26 cellular contexts compared by ENCODE assay signal in the genomic region with DNA sequence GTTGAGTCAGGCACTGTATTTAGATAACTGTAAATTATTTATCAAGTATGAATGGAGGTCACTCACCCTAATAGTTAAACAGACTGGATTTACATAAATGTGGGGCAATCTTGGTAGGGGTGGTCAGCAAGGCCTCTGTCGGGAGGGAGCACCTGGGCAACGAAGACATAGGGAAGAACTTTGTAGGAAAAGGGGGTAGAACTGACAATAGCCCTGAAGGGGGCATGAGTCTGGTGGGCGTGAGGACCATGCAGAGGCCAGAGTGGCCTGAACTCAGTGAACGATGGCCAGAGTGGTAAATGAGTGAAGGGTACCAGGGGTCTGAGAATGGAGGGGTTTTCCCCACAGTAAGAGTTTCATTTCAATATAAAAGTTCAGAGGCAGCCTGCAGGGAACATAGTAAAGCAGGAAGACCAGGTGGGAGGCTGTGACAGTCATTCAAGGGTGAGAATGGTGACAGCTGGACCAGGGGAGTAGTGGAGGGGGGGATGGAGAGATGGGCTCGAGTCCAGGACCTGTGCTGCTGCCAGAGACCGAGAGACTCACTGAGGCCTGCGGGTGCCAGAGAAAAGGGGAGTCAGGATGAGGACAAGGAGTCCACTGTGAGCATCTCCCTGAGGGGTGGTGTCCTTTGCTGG. TPM values are rescaled to one million over a fixed set of nuclear protein-coding genes. Genes with fewer than 3 reads are reported as not detected.
DNase-seq lines count a peak whose midpoint lies in the region; ATAC-seq and TF ChIP-seq lines count a peak whose summit lies in the region.
"Had no signal": no experiment of that assay in that cellular context is flagged by ENCODE, and none has a peak within 500 bp of the region (broad histone marks: within the 10 kb centered on the region; RNA-seq: fewer than 3 reads in every experiment).

No MANE protein-coding gene starts in this region.

- no peak overlapping the region for H3K27ac ChIP-seq in CD8-positive, alpha-beta T cell (ENCODE audit: low read depth, low read length)
- H3K27ac ChIP-seq in PC-3 (ENCODE audit: low read length): no peak overlapping the region
- H3K27ac ChIP-seq: C4-2B, esophagus muscularis mucosa, neutrophil, right atrium auricular region, VCaP had no signal

- no peaks in the 10 kb centered on the region for H3K36me3 ChIP-seq in CD8-positive, alpha-beta T cell (ENCODE audit: insufficient read depth, low read length)
- no peaks in the 10 kb centered on the region for H3K36me3 ChIP-seq in PC-3 (ENCODE audit: low read depth, low read length)
- H3K36me3 ChIP-seq: neutrophil, right atrium auricular region had no signal

- peak overlapping the region; percentile 29 for H3K27ac Mint-ChIP-seq in activated CD4-positive, alpha-beta T cell treated with anti-CD3 and anti-CD28 coated beads for 36 hours
- H3K27ac Mint-ChIP-seq in CD8-positive, alpha-beta T cell: peak overlapping the region; percentile 58
- peak overlapping the region in 4 of 10 donors; percentile 40 to 83 (median 61) for H3K27ac Mint-ChIP-seq in naive thymus-derived CD8-positive, alpha-beta T cell
- H3K27ac Mint-ChIP-seq in glutamatergic neuron (ENCODE audit: unreplicated experiment): no peak overlapping the region

- peaks cover 51% of the 10 kb centered on the region for H3K79me2 ChIP-seq in PC-3 (ENCODE audit: low read length)

- 0 out of 2 replicates have a peak, but pooled peaks cover 7% of the 10 kb centered on the region for H4K20me1 ChIP-seq in PC-3 (ENCODE audit: low read length)

- POLR2A ChIA-PET in activated CD4-positive, alpha-beta T cell treated with anti-CD3 and anti-CD28 coated beads for 36 hours (lab: Charles Lee): no interaction called here
- POLR2A ChIA-PET in CD8-positive, alpha-beta T cell (lab: Charles Lee): no interaction called here
- POLR2A ChIA-PET in PC-3 (lab: Charles Lee; ENCODE audit: unreplicated experiment): no interaction called here
- POLR2A ChIA-PET in naive thymus-derived CD8-positive, alpha-beta T cell (lab: Charles Lee): no interaction called here

- H3K4me1 Mint-ChIP-seq in activated CD4-positive, alpha-beta T cell treated with anti-CD3 and anti-CD28 coated beads for 36 hours: peaks cover 37% of the 10 kb centered on the region
- H3K4me1 Mint-ChIP-seq in CD8-positive, alpha-beta T cell (ENCODE audit: low read depth): peaks cover 42% of the 10 kb centered on the region
- peaks cover 18 to 49% (median 48%) of the 10 kb centered on the region in 4 donors for H3K4me1 Mint-ChIP-seq in naive thymus-derived CD8-positive, alpha-beta T cell
- H3K4me1 Mint-ChIP-seq in glutamatergic neuron (ENCODE audit: low read depth, unreplicated experiment): peaks cover 1% of the 10 kb centered on the region

- CTCF ChIA-PET in activated CD4-positive, alpha-beta T cell treated with anti-CD3 and anti-CD28 coated beads for 36 hours (lab: Charles Lee): no interaction called here
- CTCF ChIA-PET in CD8-positive, alpha-beta T cell (lab: Charles Lee): interaction anchor here (0.7 kb wide), 1 partner anchor 39 kb away, joined by 3 read pairs; no protein-coding TSS in a partner anchor
- CTCF ChIA-PET in PC-3 (lab: Charles Lee): no interaction called here

- intact Hi-C loops in activated CD4-positive, alpha-beta T cell treated with anti-CD3 and anti-CD28 coated beads for 36 hours (cut with DNase I, micrococcal nuclease): loop anchor here (5.0 to 10.0 kb wide), 6 partner anchors 131 to 1686 kb away; a partner anchor contains a TSS
- intact Hi-C loops in CD8-positive, alpha-beta T cell (cut with DNase I, micrococcal nuclease): loop anchor here (5.0 to 10.0 kb wide), 12 partner anchors 49 to 1686 kb away; a partner anchor contains a TSS
- intact Hi-C loops in PC-3 (cut with micrococcal nuclease): no loop called here

- ATAC-seq in activated CD4-positive, alpha-beta T cell treated with anti-CD3 and anti-CD28 coated beads for 36 hours: no peak
- ATAC-seq in CD8-positive, alpha-beta T cell: no peak
- ATAC-seq in PC-3: no peak
- no peak for ATAC-seq in naive thymus-derived CD8-positive, alpha-beta T cell
- ATAC-seq in GM21367 (IDR thresholded peaks at IDR 0.05; ENCODE audit: unreplicated experiment): no peak
- no peak for ATAC-seq in HG02884 (IDR thresholded peaks at IDR 0.05; ENCODE audit: unreplicated experiment)
- ATAC-seq: left colon had no signal

- no peak overlapping the region for H2AFZ ChIP-seq in PC-3 (ENCODE audit: low read length)

- H3K9ac ChIP-seq in PC-3 (ENCODE audit: low read length): no peak overlapping the region

- no peaks in the 10 kb centered on the region for H3K27me3 ChIP-seq in CD8-positive, alpha-beta T cell (ENCODE audit: insufficient read depth, low read length)
- no peaks in the 10 kb centered on the region for H3K27me3 ChIP-seq in PC-3 (ENCODE audit: low read length)
- H3K27me3 ChIP-seq: esophagus muscularis mucosa, right atrium auricular region had no signal

- H3K4me2 ChIP-seq in PC-3 (ENCODE audit: low read length): peak overlapping the region; percentile 87; the same call in 1 of the 2 replicates

- TF ChIP-seq CTCF in CD8-positive, alpha-beta T cell (IDR thresholded peaks at IDR 0.05): no peak
- TF ChIP-seq CTCF in PC-3 (conservative IDR thresholded peaks at IDR 0.05; ENCODE audit: low read depth, low read length) (no peak), glutamatergic neuron (IDR thresholded peaks at IDR 0.05; ENCODE audit: partially characterized antibody, unreplicated experiment) (no peak)

- no peak overlapping the region for H3K4me3 ChIP-seq in CD8-positive, alpha-beta T cell (ENCODE audit: low read depth, low read length)
- no peak overlapping the region for H3K4me3 ChIP-seq in PC-3 (ENCODE audit: low read length)
- H3K4me3 ChIP-seq: esophagus muscularis mucosa, right atrium auricular region had no signal

- H3K27me3 Mint-ChIP-seq in activated CD4-positive, alpha-beta T cell treated with anti-CD3 and anti-CD28 coated beads for 36 hours: no peaks in the 10 kb centered on the region
- H3K27me3 Mint-ChIP-seq in CD8-positive, alpha-beta T cell (ENCODE audit: low read depth): no peaks in the 10 kb centered on the region
- H3K27me3 Mint-ChIP-seq in naive thymus-derived CD8-positive, alpha-beta T cell: no peaks in the 10 kb centered on the region
- peaks cover 8% of the 10 kb centered on the region for H3K27me3 Mint-ChIP-seq in glutamatergic neuron (ENCODE audit: unreplicated experiment)

- H3K9me3 ChIP-seq in CD8-positive, alpha-beta T cell (ENCODE audit: low read length): no peaks in the 10 kb centered on the region
- H3K9me3 ChIP-seq in PC-3 (ENCODE audit: low read length): no peaks in the 10 kb centered on the region
- H3K9me3 ChIP-seq: esophagus muscularis mucosa, neutrophil, right atrium auricular region had no signal

- no peaks in the 10 kb centered on the region for H3F3A ChIP-seq in PC-3 (ENCODE audit: low read length, unreplicated experiment)

- H3K4me1 ChIP-seq in CD8-positive, alpha-beta T cell (ENCODE audit: insufficient read depth, low read length): peaks cover 29% of the 10 kb centered on the region
- H3K4me1 ChIP-seq in PC-3 (ENCODE audit: insufficient read depth, low read length): peaks cover 24% of the 10 kb centered on the region

- no peak for DNase-seq in activated CD4-positive, alpha-beta T cell treated with anti-CD3 and anti-CD28 coated beads for 36 hours
- DNase-seq in activated CD4-positive, alpha-beta T cell treated with anti-CD3 and anti-CD28 coated beads for 48 hours: no peak
- DNase-seq in CD8-positive, alpha-beta T cell: no peak
- DNase-seq in PC-3: no peak
- no peak for DNase-seq in naive thymus-derived CD8-positive, alpha-beta T cell
- DNase-seq in glutamatergic neuron: no peak
- DNase-seq: activated CD8-positive, alpha-beta memory T cell treated with anti-CD3 and anti-CD28 coated beads for 24 hours; activated effector memory CD4-positive, alpha-beta T cell treated with anti-CD3 and anti-CD28 coated beads, Interleukin-2, amount 50 U/mL, for 16 hours; cerebellar nuclear complex; DMS79 treated with DMSO at 0.1 percent for 48 hours; effector CD4-positive, alpha-beta T cell; KBM-7; left colon; MV-4-11; NCI-H2029 treated with DMSO at 0.1 percent for 48 hours; NCI-H446 treated with DMSO at 0.1 percent for 48 hours; SHP77; stimulated activated CD4-positive, alpha-beta T cell treated with anti-CD3 and anti-CD28 coated beads, Interleukin-12 subunit alpha, Interleukin-12 subunit beta, amount 100 ng/mL, for 4 hours; stimulated activated CD8-positive, alpha-beta memory T cell treated with anti-CD3 and anti-CD28 coated beads, Interleukin-4, amount 100 ng/mL, for 48 hours had no signal

- H3K36me3 Mint-ChIP-seq in activated CD4-positive, alpha-beta T cell treated with anti-CD3 and anti-CD28 coated beads for 36 hours (ENCODE audit: low read depth): peaks cover 34% of the 10 kb centered on the region
- peaks cover 38% of the 10 kb centered on the region for H3K36me3 Mint-ChIP-seq in CD8-positive, alpha-beta T cell
- peaks cover 0 to 36% (median 6%) of the 10 kb centered on the region in 3 donors for H3K36me3 Mint-ChIP-seq in naive thymus-derived CD8-positive, alpha-beta T cell
- H3K36me3 Mint-ChIP-seq in glutamatergic neuron (ENCODE audit: unreplicated experiment): no peaks in the 10 kb centered on the region

- no TSS peak for BruUV-seq in PC-3 (replicated peaks; lab: Mats Ljungman, UMichigan)

- H3K4me3 Mint-ChIP-seq in activated CD4-positive, alpha-beta T cell treated with anti-CD3 and anti-CD28 coated beads for 36 hours: no peak overlapping the region
- H3K4me3 Mint-ChIP-seq in CD8-positive, alpha-beta T cell: no peak overlapping the region
- peak overlapping the region in 8 of 10 donors; percentile 11 to 96 (median 45) for H3K4me3 Mint-ChIP-seq in naive thymus-derived CD8-positive, alpha-beta T cell
- no peak overlapping the region for H3K4me3 Mint-ChIP-seq in glutamatergic neuron (ENCODE audit: unreplicated experiment)

- no peaks in the 10 kb centered on the region for H3K9me2 ChIP-seq in PC-3 (replicated peaks; ENCODE audit: low read length)

- no peaks in the 10 kb centered on the region for H3K9me3 Mint-ChIP-seq in activated CD4-positive, alpha-beta T cell treated with anti-CD3 and anti-CD28 coated beads for 36 hours (ENCODE audit: low read depth)
- H3K9me3 Mint-ChIP-seq in CD8-positive, alpha-beta T cell: no peaks in the 10 kb centered on the region
- H3K9me3 Mint-ChIP-seq in naive thymus-derived CD8-positive, alpha-beta T cell: no peaks in the 10 kb centered on the region
- H3K9me3 Mint-ChIP-seq in glutamatergic neuron (ENCODE audit: unreplicated experiment): peaks cover 5% of the 10 kb centered on the region

RNA-seq across cellular contexts. Expression of a gene that starts 2.9 kb away (rescaled TPM):
- total RNA-seq in activated CD4-positive, alpha-beta T cell treated with anti-CD3 and anti-CD28 coated beads for 36 hours: 1 to 10 TPM; 4.0 to 5.0 TPM
- total RNA-seq in CD8-positive, alpha-beta T cell: 1 to 10 TPM; 2.4 to 2.9 TPM
- 2.3 and 4.4 TPM in 2 replicates for total RNA-seq in PC-3 (2014; rRNA removed)
- 1 to 10 TPM; 8.0 to 9.5 TPM for total RNA-seq in naive thymus-derived CD8-positive, alpha-beta T cell
- 1 to 10 TPM; 1.5 to 2.2 (median 1.6) TPM for polyA plus RNA-seq in naive thymus-derived CD8-positive, alpha-beta T cell
- not detected for total RNA-seq in glutamatergic neuron (ENCODE audit: unreplicated experiment)

RNA-seq across cellular contexts. Expression of a gene that starts 3.1 kb away (rescaled TPM):
- 10 to 100 TPM; 22.4 to 27.4 TPM for total RNA-seq in activated CD4-positive, alpha-beta T cell treated with anti-CD3 and anti-CD28 coated beads for 36 hours
- 10 to 100 TPM; 24.4 to 25.4 TPM for total RNA-seq in CD8-positive, alpha-beta T cell
- 8.4 and 12.4 TPM in 2 replicates for total RNA-seq in PC-3 (2014; rRNA removed)
- 10 to 100 TPM; 40.0 to 45.8 TPM for total RNA-seq in naive thymus-derived CD8-positive, alpha-beta T cell
- 1 to 10 TPM; 3.8 to 4.7 (median 4.1) TPM for polyA plus RNA-seq in naive thymus-derived CD8-positive, alpha-beta T cell
- 2.8 TPM for total RNA-seq in glutamatergic neuron (ENCODE audit: unreplicated experiment)

Comparison
In these comparisons a context has a peak if more than half of its experiments do, and no peak if none do; other contexts are left out.
1. H3K4me3 Mint-ChIP-seq: peak in naive thymus-derived CD8-positive, alpha-beta T cell (8 of 10); none in activated CD4-positive, alpha-beta T cell treated with anti-CD3 and anti-CD28 coated beads for 36 hours (single experiment), CD8-positive, alpha-beta T cell (single experiment) and glutamatergic neuron (single experiment).